ENCODE assay signal across 14 cellular contexts in genomic region chr2:41972179-41972578, GRCh38.
DNase-seq lines count a peak whose midpoint lies in the region; ATAC-seq, FAIRE-seq and TF ChIP-seq lines count a peak whose summit lies in the region.
"Had no signal": no experiment of that assay in that cellular context is flagged by ENCODE, and none has a peak within 500 bp of the region (broad histone marks: within the 10 kb centered on the region; RNA-seq: fewer than 3 reads in every experiment).

No MANE protein-coding gene starts in this region.

- H3K9ac ChIP-seq in GM23248 (no peak overlapping the region), astrocyte (ENCODE audit: low read length) (no peak overlapping the region), mesenchymal stem cell (ENCODE audit: low read length) (no peak overlapping the region)

- no peak overlapping the region for H3K27ac ChIP-seq in GM23248
- H3K27ac ChIP-seq in astrocyte (ENCODE audit: low read depth, low read length): no peak overlapping the region
- H3K27ac ChIP-seq in mesenchymal stem cell (ENCODE audit: low read length, poor library complexity, severe bottlenecking): no peak overlapping the region
- H3K27ac ChIP-seq in gastroesophageal sphincter: no peak overlapping the region

- WGBS in GM23248 (ENCODE audit: low coverage in 1 of 2, low lambda C conversion rate in 2 of 2, missing lambda C conversion rate in 2 of 2), 2 experiments: 87 to 89% methylated on average over 2 of the region's 2 CpGs
- WGBS in mesenchymal stem cell: 97% methylated on average over 2 of the region's 2 CpGs
- 100% methylated on average over 1 to 2 of the region's 2 CpGs for WGBS in gastroesophageal sphincter (ENCODE audit: low coverage in 1 of 2), 2 donors

- H3K36me3 Mint-ChIP-seq in astrocyte (ENCODE audit: low read depth, unreplicated experiment): peaks cover 2% of the 10 kb centered on the region
- H3K36me3 Mint-ChIP-seq in HFFc6 (ENCODE audit: low read depth): no peaks in the 10 kb centered on the region
- H3K36me3 Mint-ChIP-seq: CD4-positive, CD25-positive, alpha-beta regulatory T cell had no signal

- H3K79me2 ChIP-seq in GM23248 (ENCODE audit: insufficient read depth) (no peaks in the 10 kb centered on the region), astrocyte (ENCODE audit: insufficient read depth, low read length) (no peaks in the 10 kb centered on the region)

- no peak overlapping the region for H3K27ac Mint-ChIP-seq in astrocyte (ENCODE audit: unreplicated experiment)
- H3K27ac Mint-ChIP-seq in HFFc6: no peak overlapping the region
- H3K27ac Mint-ChIP-seq: CD4-positive, CD25-positive, alpha-beta regulatory T cell had no signal

- DNase-seq in GM23248: peak; percentile 29
- DNase-seq in astrocyte (ENCODE audit: low read depth): peak; percentile 17
- no peak for DNase-seq in mesenchymal stem cell
- no peak for DNase-seq in AML-193 (lab: John Stamatoyannopoulos, UW)
- DNase-seq in HFFc6: no peak
- DNase-seq: Calu3; CD4-positive, CD25-positive, alpha-beta regulatory T cell; DMS 273 treated with DMSO at 0.1 percent for 48 hours; H7 had no signal

- H3K4me1 ChIP-seq in GM23248 (ENCODE audit: insufficient read depth) (peaks cover 8% of the 10 kb centered on the region), astrocyte (ENCODE audit: insufficient read depth, low read length) (peaks cover 6% of the 10 kb centered on the region), mesenchymal stem cell (ENCODE audit: control insufficient read depth, insufficient read depth, low read depth, low read length) (peaks cover 16% of the 10 kb centered on the region), gastroesophageal sphincter (peaks cover 0 to 22% (median 11%) of the 10 kb centered on the region in 3 donors)

- H3K9me3 Mint-ChIP-seq in astrocyte (ENCODE audit: unreplicated experiment): no peaks in the 10 kb centered on the region
- no peaks in the 10 kb centered on the region for H3K9me3 Mint-ChIP-seq in HFFc6

- no peak for TF ChIP-seq EP300 in gastroesophageal sphincter (IDR thresholded peaks at IDR 0.05)

- H3K4me3 ChIP-seq in GM23248 (no peak overlapping the region), astrocyte (ENCODE audit: insufficient read depth, low read depth, low read length) (no peak overlapping the region), mesenchymal stem cell (ENCODE audit: insufficient read depth in 1 of 2, low read depth in 1 of 2, low read length in 2 of 2) (no peak overlapping the region), gastroesophageal sphincter (no peak overlapping the region)
- H3K4me3 ChIP-seq: A549 had no signal

- H3K4me3 Mint-ChIP-seq in astrocyte (ENCODE audit: unreplicated experiment): no peak overlapping the region
- H3K4me3 Mint-ChIP-seq in HFFc6: no peak overlapping the region
- H3K4me3 Mint-ChIP-seq: CD4-positive, CD25-positive, alpha-beta regulatory T cell had no signal

- no peak overlapping the region for H2AFZ ChIP-seq in GM23248
- H2AFZ ChIP-seq in astrocyte (ENCODE audit: low read depth, low read length): no peak overlapping the region
- H2AFZ ChIP-seq in mesenchymal stem cell (ENCODE audit: low read depth, low read length): no peak overlapping the region

- H3K36me3 ChIP-seq in GM23248 (ENCODE audit: low read depth): no peaks in the 10 kb centered on the region
- no peaks in the 10 kb centered on the region for H3K36me3 ChIP-seq in astrocyte (ENCODE audit: insufficient read depth, low read length)
- no peaks in the 10 kb centered on the region for H3K36me3 ChIP-seq in mesenchymal stem cell (ENCODE audit: control insufficient read depth in 1 of 2, insufficient read depth in 2 of 2, low read depth in 1 of 2, low read length in 2 of 2)
- H3K36me3 ChIP-seq in gastroesophageal sphincter: no peaks in the 10 kb centered on the region

- H3K4me2 ChIP-seq in GM23248 (ENCODE audit: unreplicated experiment) (no peak overlapping the region), astrocyte (ENCODE audit: low read length) (no peak overlapping the region), mesenchymal stem cell (ENCODE audit: low read length, poor library complexity, severe bottlenecking) (no peak overlapping the region)
- H3K4me2 ChIP-seq: A549 had no signal

- H4K8ac ChIP-seq in mesenchymal stem cell (ENCODE audit: low read length): no peak overlapping the region

- ATAC-seq in gastroesophageal sphincter (no peak), GM18517 (IDR thresholded peaks at IDR 0.05; ENCODE audit: unreplicated experiment) (no peak)
- ATAC-seq: A549, HepG2 had no signal

- H2BK12ac ChIP-seq in mesenchymal stem cell (ENCODE audit: low read length in 2 of 2): no peak overlapping the region

- no peak overlapping the region for H2BK5ac ChIP-seq in mesenchymal stem cell (ENCODE audit: low read depth, low read length, poor library complexity, severe bottlenecking)

- H3K4me1 Mint-ChIP-seq in astrocyte (ENCODE audit: low read depth, unreplicated experiment) (peaks cover 5% of the 10 kb centered on the region), HFFc6 (ENCODE audit: low read depth) (peaks cover 2% of the 10 kb centered on the region)
- H3K4me1 Mint-ChIP-seq: CD4-positive, CD25-positive, alpha-beta regulatory T cell had no signal

- no peak overlapping the region for H4K91ac ChIP-seq in mesenchymal stem cell (ENCODE audit: low read length)

- TF ChIP-seq CTCF in astrocyte (IDR thresholded peaks at IDR 0.05; ENCODE audit: insufficient read depth, low read depth, low read length) (no peak), gastroesophageal sphincter (IDR thresholded peaks at IDR 0.05) (no peak), HFFc6 (IDR thresholded peaks at IDR 0.05) (no peak)

- H3K23ac ChIP-seq in mesenchymal stem cell (ENCODE audit: low read length in 2 of 2): no peak overlapping the region

- no peak overlapping the region for H3K4ac ChIP-seq in mesenchymal stem cell (ENCODE audit: low read depth in 1 of 2, low read length in 2 of 2)

- H3K79me1 ChIP-seq in mesenchymal stem cell (replicated peaks; ENCODE audit: low read length, poor library complexity, severe bottlenecking): no peaks in the 10 kb centered on the region

- H2AK5ac ChIP-seq in mesenchymal stem cell (ENCODE audit: low read length, severe bottlenecking): peak overlapping the region; percentile 49

- H3K27me3 ChIP-seq in GM23248 (replicated peaks; ENCODE audit: insufficient read depth) (no peaks in the 10 kb centered on the region), astrocyte (ENCODE audit: insufficient read depth, low read length) (no peaks in the 10 kb centered on the region), mesenchymal stem cell (ENCODE audit: control insufficient read depth in 1 of 2, insufficient read depth in 1 of 2, low read length in 2 of 2) (peaks cover 0 to 12% of the 10 kb centered on the region in 2 experiments), gastroesophageal sphincter (no peaks in the 10 kb centered on the region)

- no peak overlapping the region for H2BK120ac ChIP-seq in mesenchymal stem cell (ENCODE audit: low read depth, low read length)

- TF ChIP-seq POLR2A in gastroesophageal sphincter (IDR thresholded peaks at IDR 0.05): no peak

- no peak overlapping the region for H3K18ac ChIP-seq in mesenchymal stem cell (ENCODE audit: low read depth in 1 of 2, low read length in 2 of 2)

- H2BK15ac ChIP-seq in mesenchymal stem cell (ENCODE audit: low read depth, poor library complexity, severe bottlenecking): no peak overlapping the region

- H3K14ac ChIP-seq in mesenchymal stem cell (ENCODE audit: low read length in 2 of 2): no peak overlapping the region

- in situ Hi-C loops in GM23248 (cut with MboI): no loop called here

- H3K27me3 Mint-ChIP-seq in astrocyte (ENCODE audit: low read depth, unreplicated experiment): peaks cover 19% of the 10 kb centered on the region
- H3K27me3 Mint-ChIP-seq in HFFc6 (ENCODE audit: insufficient read depth): peaks cover 33% of the 10 kb centered on the region

- H3F3A ChIP-seq in GM23248 (ENCODE audit: insufficient read depth): peaks cover under 1% of the 10 kb centered on the region

- H4K20me1 ChIP-seq in GM23248 (ENCODE audit: insufficient read depth): no peaks in the 10 kb centered on the region
- H4K20me1 ChIP-seq in astrocyte (ENCODE audit: insufficient read depth, low read length): no peaks in the 10 kb centered on the region

- no peaks in the 10 kb centered on the region for H3K9me2 ChIP-seq in GM23248 (ENCODE audit: insufficient read depth)

- H3K9me3 ChIP-seq in GM23248 (ENCODE audit: low read depth) (no peaks in the 10 kb centered on the region), astrocyte (ENCODE audit: insufficient read depth, low read depth, low read length) (no peaks in the 10 kb centered on the region), mesenchymal stem cell (ENCODE audit: control insufficient read depth, low read length) (no peaks in the 10 kb centered on the region), gastroesophageal sphincter (no peaks in the 10 kb centered on the region)
- H3K9me3 ChIP-seq: A549 had no signal

- no peak for FAIRE-seq in astrocyte (lab: Jason Lieb, UNC)
- FAIRE-seq: A549, HepG2, HTR-8/SVneo had no signal

Comparison
In these comparisons a context has a peak if more than half of its experiments do, and no peak if none do; other contexts are left out.
1. DNase-seq: peak in GM23248 (single experiment) and astrocyte (single experiment); none in mesenchymal stem cell (single experiment), AML-193 (0 of 2) and HFFc6 (single experiment).